In the genomic region with DNA sequence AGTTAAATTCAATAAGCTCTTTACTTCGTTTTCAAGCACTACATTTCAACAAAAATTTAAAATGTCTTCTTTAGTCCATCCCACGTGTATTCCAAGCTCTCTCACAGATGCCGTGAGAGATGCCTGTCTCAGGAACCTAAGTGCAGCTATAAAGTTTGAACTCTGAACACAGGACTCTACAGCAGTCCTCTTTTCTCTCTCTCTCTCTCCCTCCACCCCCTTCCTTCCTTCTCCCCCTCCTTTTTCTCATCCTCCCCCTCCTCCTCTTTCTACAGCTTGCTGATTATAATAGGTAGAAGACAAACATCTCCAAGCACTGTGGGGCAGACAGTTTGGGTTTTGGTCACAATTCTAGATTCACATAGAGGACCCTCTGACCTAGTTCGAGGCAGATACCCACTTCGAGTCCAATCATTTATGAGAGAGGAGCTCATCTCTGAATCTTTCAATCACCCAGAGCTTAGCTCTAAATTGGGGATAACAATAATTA, we compare ENCODE assay signal across 21 cellular contexts. TPM values are rescaled to one million over a fixed set of nuclear protein-coding genes. Genes with fewer than 3 reads are reported as not detected.
"Had no signal": no experiment of that assay in that cellular context is flagged by ENCODE, and none has a peak within 500 bp of the region (broad histone marks: within the 10 kb centered on the region; RNA-seq: fewer than 3 reads in every experiment).

No MANE protein-coding gene starts in this region.

- H3K4me3 ChIP-seq: MG63, SJSA1, SK-N-MC had no signal

- H3K27me3 ChIP-seq: MG63, SJSA1 had no signal

- DNase-seq: KBM-7, MG63, NCI-H1092, NCI-H1105 treated with DMSO at 0.1 percent for 48 hours, NCI-H1417 treated with DMSO at 0.1 percent for 48 hours, NCI-H146, NCI-H1694 treated with DMSO at 0.1 percent for 48 hours, NCI-H1930, NCI-H2081, NCI-H2107, NCI-H2171 treated with DMSO at 0.1 percent for 48 hours, NCI-H524, NCI-H526 treated with DMSO at 0.1 percent for 48 hours, NCI-H774, Right ventricle myocardium superior, RPMI8226, SIG-M5, T-helper 1 cell had no signal

- H3K36me3 ChIP-seq: MG63, SJSA1 had no signal

- H3K27ac ChIP-seq: SJSA1, SK-N-MC had no signal

- H3K4me1 ChIP-seq: SJSA1 had no signal

- H3K9me3 ChIP-seq: MG63, SJSA1 had no signal

RNA-seq across cellular contexts. Expression of a gene that starts 31.5 kb away (rescaled TPM):
- total RNA-seq: HT-29 had no signal
